Comparison of ENCODE assay signal across 8 cellular contexts in genomic region chr6:52575490-52575868, GRCh38. TPM values are rescaled to one million over a fixed set of nuclear protein-coding genes. Genes with fewer than 3 reads are reported as not detected.
DNase-seq lines count a peak whose midpoint lies in the region; ATAC-seq and TF ChIP-seq lines count a peak whose summit lies in the region.

No MANE protein-coding gene starts in this region.

- peak overlapping the region; percentile 88 to 92 (median 90) for H3K4me3 Mint-ChIP-seq in CD4-positive, CD25-positive, alpha-beta regulatory T cell
- peak overlapping the region; percentile 84 for H3K4me3 Mint-ChIP-seq in nephron progenitor cell

- H3K36me3 ChIP-seq in CD4-positive, CD25-positive, alpha-beta regulatory T cell (ENCODE audit: control insufficient read depth, insufficient read depth, low read length), result no peaks in the 10 kb centered on the region
- no peaks in the 10 kb centered on the region for H3K36me3 ChIP-seq in duodenal mucosa (ENCODE audit: control insufficient read depth in 1 of 2, insufficient read depth in 2 of 2, low read length in 2 of 2)

- DNase-seq in CD4-positive, CD25-positive, alpha-beta regulatory T cell, result no peak
- peak; percentile 67 for DNase-seq in M059J (ENCODE audit: low read depth)
- no peak for DNase-seq in nephron progenitor cell
- no peak for DNase-seq in DMS153 (lab: John Stamatoyannopoulos, UW)
- no peak for DNase-seq in retina

- no peaks in the 10 kb centered on the region for H3K27me3 ChIP-seq in CD4-positive, CD25-positive, alpha-beta regulatory T cell (ENCODE audit: control insufficient read depth, insufficient read depth, low read length)
- H3K27me3 ChIP-seq in duodenal mucosa (ENCODE audit: control insufficient read depth in 1 of 2, insufficient read depth in 2 of 2, low read length in 2 of 2), result no peaks in the 10 kb centered on the region

- peak overlapping the region; percentile 69 for H3K4me3 ChIP-seq in CD4-positive, CD25-positive, alpha-beta regulatory T cell (ENCODE audit: low read depth, low read length)
- peak overlapping the region; percentile 87 to 93 for H3K4me3 ChIP-seq in duodenal mucosa (ENCODE audit: low read depth in 1 of 2, low read length in 2 of 2)

- no peaks in the 10 kb centered on the region for H3K9me3 ChIP-seq in CD4-positive, CD25-positive, alpha-beta regulatory T cell (ENCODE audit: control insufficient read depth in 2 of 2, low read length in 2 of 2)
- H3K9me3 ChIP-seq in duodenal mucosa (ENCODE audit: control insufficient read depth in 1 of 2, low read length in 2 of 2), result no peaks in the 10 kb centered on the region

- H3K4me1 ChIP-seq in CD4-positive, CD25-positive, alpha-beta regulatory T cell (ENCODE audit: control insufficient read depth, insufficient read depth, low read length, poor library complexity, severe bottlenecking), result peaks cover 44% of the 10 kb centered on the region
- peaks cover 38 to 55% of the 10 kb centered on the region in 2 donors for H3K4me1 ChIP-seq in duodenal mucosa (ENCODE audit: control insufficient read depth in 1 of 2, insufficient read depth in 2 of 2, low read length in 2 of 2)

- no peak for TF ChIP-seq CTCF in nephron progenitor cell (IDR thresholded peaks at IDR 0.05)

- peak overlapping the region; percentile 50 to 93 (median 91) for H3K27ac Mint-ChIP-seq in CD4-positive, CD25-positive, alpha-beta regulatory T cell
- no peak overlapping the region for H3K27ac Mint-ChIP-seq in nephron progenitor cell

- H3K9me3 Mint-ChIP-seq in CD4-positive, CD25-positive, alpha-beta regulatory T cell, result no peaks in the 10 kb centered on the region
- no peaks in the 10 kb centered on the region for H3K9me3 Mint-ChIP-seq in nephron progenitor cell

- H3K9ac ChIP-seq in duodenal mucosa (ENCODE audit: low read depth in 1 of 2, low read length in 2 of 2), result peak overlapping the region; percentile 67 to 87

- peaks cover 10 to 66% (median 40%) of the 10 kb centered on the region in 4 donors for H3K4me1 Mint-ChIP-seq in CD4-positive, CD25-positive, alpha-beta regulatory T cell
- peaks cover 68% of the 10 kb centered on the region for H3K4me1 Mint-ChIP-seq in nephron progenitor cell

- peak overlapping the region; percentile 25 for H3K27ac ChIP-seq in CD4-positive, CD25-positive, alpha-beta regulatory T cell (ENCODE audit: insufficient read depth, low read length, poor library complexity, severe bottlenecking)
- H3K27ac ChIP-seq in duodenal mucosa (ENCODE audit: low read depth, low read length), result peak overlapping the region; percentile 34

- peaks cover 4% of the 10 kb centered on the region for H3K36me3 Mint-ChIP-seq in CD4-positive, CD25-positive, alpha-beta regulatory T cell
- peaks cover 15% of the 10 kb centered on the region for H3K36me3 Mint-ChIP-seq in nephron progenitor cell (ENCODE audit: low read depth)

- no peak for ATAC-seq in CD4-positive, CD25-positive, alpha-beta regulatory T cell (ENCODE audit: low read depth in 2 of 2)
- ATAC-seq in GM18870 (IDR thresholded peaks at IDR 0.05; ENCODE audit: unreplicated experiment), result no peak
- ATAC-seq in GM19463 (IDR thresholded peaks at IDR 0.05; ENCODE audit: unreplicated experiment), result no peak

- H3K27me3 Mint-ChIP-seq in CD4-positive, CD25-positive, alpha-beta regulatory T cell, result peaks cover 5% of the 10 kb centered on the region
- peaks cover 8% of the 10 kb centered on the region for H3K27me3 Mint-ChIP-seq in nephron progenitor cell (ENCODE audit: low read depth, poor library complexity)

RNA-seq across cellular contexts. Expression of gene TRAM2, which starts 1.4 kb away (rescaled TPM):
- total RNA-seq in CD4-positive, CD25-positive, alpha-beta regulatory T cell, result 12.0 TPM
- polyA plus RNA-seq in CD4-positive, CD25-positive, alpha-beta regulatory T cell, result 1 to 10 TPM; 3.2 to 4.5 (median 3.7) TPM
- 116 and 176 TPM in 2 replicates for total RNA-seq in M059J (2014; rRNA removed; shearing (Covaris generic))
